In genomic region chr17:75645889-75646625, GRCh38 we compare ENCODE assay signal across 8 cellular contexts. TPM values are rescaled to one million over a fixed set of nuclear protein-coding genes. Genes with fewer than 3 reads are reported as not detected.
DNase-seq lines count a peak whose midpoint lies in the region; ATAC-seq and TF ChIP-seq lines count a peak whose summit lies in the region.

No MANE protein-coding gene starts in this region.

- TF ChIP-seq CTCF in hepatocyte (IDR thresholded peaks at IDR 0.05; ENCODE audit: poor library complexity) (no peak), sigmoid colon (IDR thresholded peaks at IDR 0.05) (no peak)

- POLR2A ChIA-PET in T-cell (lab: Charles Lee): no interaction called here

- H3K4me3 ChIP-seq in hepatocyte (no peak overlapping the region), sigmoid colon (no peak overlapping the region)

- no peak overlapping the region for H3K4me3 Mint-ChIP-seq in T-cell

- H3K79me2 ChIP-seq in hepatocyte: peaks cover 8% of the 10 kb centered on the region

- DNase-seq in T-cell: peak in 1 of 34 experiments; percentile 33
- DNase-seq in hepatocyte (ENCODE audit: low spot score): peak; percentile 93
- DNase-seq in sigmoid colon: peak; percentile 64
- DNase-seq in effector CD4-positive, alpha-beta T cell: no peak
- DNase-seq in SHP77 (lab: John Stamatoyannopoulos, UW): no peak

- H3K9me3 Mint-ChIP-seq in T-cell: no peaks in the 10 kb centered on the region

- H3K9me3 ChIP-seq in hepatocyte (ENCODE audit: low read depth) (no peaks in the 10 kb centered on the region), sigmoid colon (no peaks in the 10 kb centered on the region)

- H3K27me3 ChIP-seq in hepatocyte (no peaks in the 10 kb centered on the region), sigmoid colon (no peaks in the 10 kb centered on the region)

- peaks cover 28% of the 10 kb centered on the region for H3K36me3 Mint-ChIP-seq in T-cell

- H4K20me1 ChIP-seq in hepatocyte (ENCODE audit: insufficient read depth, poor library complexity, severe bottlenecking): no peaks in the 10 kb centered on the region

- H3K27ac ChIP-seq in hepatocyte (peak overlapping the region; percentile 100), sigmoid colon (peak overlapping the region in 2 of 4 donors; percentile 27 to 39)

- no peaks in the 10 kb centered on the region for H3K27me3 Mint-ChIP-seq in T-cell

- WGBS in hepatocyte (ENCODE audit: low lambda C conversion rate, missing lambda C conversion rate): 52% methylated on average over 16 of the region's 16 CpGs
- 12 to 42% methylated on average over 16 of the region's 16 CpGs for WGBS in sigmoid colon, 2 donors

- H3K4me2 ChIP-seq in hepatocyte: peak overlapping the region; percentile 57

- H3K4me1 ChIP-seq in hepatocyte (ENCODE audit: insufficient read depth): peaks cover 31% of the 10 kb centered on the region
- H3K4me1 ChIP-seq in sigmoid colon: no peaks in the 10 kb centered on the region

- peak in 1 of 2 donors; percentile 47 for TF ChIP-seq POLR2A in sigmoid colon (IDR thresholded peaks at IDR 0.05)

- H3K4me1 Mint-ChIP-seq in T-cell: peaks cover 2 to 13% (median 9%) of the 10 kb centered on the region in 3 donors

- ATAC-seq in GM18861 (IDR thresholded peaks at IDR 0.05; ENCODE audit: unreplicated experiment) (peak; percentile 81), HG02938 (IDR thresholded peaks at IDR 0.05; ENCODE audit: unreplicated experiment) (peak; percentile 70), T-cell (replicated peaks in 1 of 4) (peak; percentile 23 to 64 (median 47)), GM21576 (IDR thresholded peaks at IDR 0.05; ENCODE audit: unreplicated experiment) (no peak)

- H2AFZ ChIP-seq in hepatocyte: no peak overlapping the region

- no peaks in the 10 kb centered on the region for H3K9me2 ChIP-seq in hepatocyte (replicated peaks; ENCODE audit: insufficient read depth)

- intact Hi-C loops in sigmoid colon (cut with DNase I): no loop called here

- CTCF ChIA-PET in T-cell (lab: Charles Lee): interaction anchor here in 1 of 2 donors (0.6 to 0.9 kb wide), 2 partner anchors 13 to 978 kb away, joined by 3 read pairs; partner anchors contain the start of gene SMIM5

- H3K36me3 ChIP-seq in hepatocyte (replicated peaks; ENCODE audit: insufficient read depth, low read depth): no peaks in the 10 kb centered on the region
- peaks cover 0 to 41% (median 2%) of the 10 kb centered on the region in 4 donors for H3K36me3 ChIP-seq in sigmoid colon

- peak overlapping the region in 1 of 2 donors; percentile 44 for H3K27ac Mint-ChIP-seq in T-cell

- no peak for TF ChIP-seq EP300 in sigmoid colon (IDR thresholded peaks at IDR 0.05)

RNA-seq across cellular contexts. Expression of gene SMIM5, which starts 12.8 kb away (rescaled TPM):
- total RNA-seq in T-cell (1 to 10 TPM in 2 of 5 donors, under 1 TPM in 3; 0.35 to 2.2 (median 0.82) TPM), hepatocyte (4.1 and 4.5 TPM in 2 replicates), sigmoid colon (1 to 10 TPM in 3 of 4 donors, under 1 TPM in 1; 0.82 to 7.2 (median 3.8) TPM)
- polyA plus RNA-seq in hepatocyte (6.8 and 7.7 TPM in 2 replicates), sigmoid colon (10 to 100 TPM in 1 of 3 donors, 1 to 10 TPM in 2; 5.5 to 29.6 (median 6.0) TPM)

RNA-seq across cellular contexts. Expression of gene RECQL5, which starts 20.9 kb away (rescaled TPM):
- 10 to 100 TPM; 38.0 to 75.0 (median 61.9) TPM for total RNA-seq in T-cell
- 11.8 and 23.1 TPM in 2 replicates for total RNA-seq in hepatocyte
- 44.4 and 79.6 TPM in 2 replicates for polyA plus RNA-seq in hepatocyte
- total RNA-seq in sigmoid colon: 10 to 100 TPM in 3 of 4 donors, 1 to 10 TPM in 1; 5.1 to 11.6 (median 11.3) TPM
- polyA plus RNA-seq in sigmoid colon: 10 to 100 TPM in 2 of 3 donors, 1 to 10 TPM in 1; 9.0 to 30.1 (median 10.2) TPM

RNA-seq across cellular contexts. Expression of gene SAP30BP, which starts 21.1 kb away (rescaled TPM):
- total RNA-seq in T-cell (100 to 1,000 TPM; 124 to 191 (median 128) TPM), hepatocyte (59.3 and 67.5 TPM in 2 replicates), sigmoid colon (10 to 100 TPM; 53.5 to 96.9 (median 63.6) TPM)
- polyA plus RNA-seq in hepatocyte (89.9 and 110 TPM in 2 replicates), sigmoid colon (10 to 100 TPM; 53.2 to 69.3 (median 57.7) TPM)

RNA-seq across cellular contexts. Expression of gene MYO15B, which starts 58.5 kb away (rescaled TPM):
- total RNA-seq in T-cell (100 to 1,000 TPM; 171 to 382 (median 273) TPM), hepatocyte (99.8 and 153 TPM in 2 replicates), sigmoid colon (100 to 1,000 TPM in 1 of 4 donors, 10 to 100 TPM in 3; 33.1 to 117 (median 52.0) TPM)
- polyA plus RNA-seq in hepatocyte (124 and 132 TPM in 2 replicates), sigmoid colon (100 to 1,000 TPM; 212 to 460 (median 250) TPM)

Comparison
In these comparisons a context has a peak if more than half of its experiments do, and no peak if none do; other contexts are left out.
1. DNase-seq: peak in hepatocyte (single experiment) and sigmoid colon (single experiment); none in effector CD4-positive, alpha-beta T cell (single experiment) and SHP77 (0 of 2).